ENCODE assay signal across 9 cellular contexts in the genomic region with DNA sequence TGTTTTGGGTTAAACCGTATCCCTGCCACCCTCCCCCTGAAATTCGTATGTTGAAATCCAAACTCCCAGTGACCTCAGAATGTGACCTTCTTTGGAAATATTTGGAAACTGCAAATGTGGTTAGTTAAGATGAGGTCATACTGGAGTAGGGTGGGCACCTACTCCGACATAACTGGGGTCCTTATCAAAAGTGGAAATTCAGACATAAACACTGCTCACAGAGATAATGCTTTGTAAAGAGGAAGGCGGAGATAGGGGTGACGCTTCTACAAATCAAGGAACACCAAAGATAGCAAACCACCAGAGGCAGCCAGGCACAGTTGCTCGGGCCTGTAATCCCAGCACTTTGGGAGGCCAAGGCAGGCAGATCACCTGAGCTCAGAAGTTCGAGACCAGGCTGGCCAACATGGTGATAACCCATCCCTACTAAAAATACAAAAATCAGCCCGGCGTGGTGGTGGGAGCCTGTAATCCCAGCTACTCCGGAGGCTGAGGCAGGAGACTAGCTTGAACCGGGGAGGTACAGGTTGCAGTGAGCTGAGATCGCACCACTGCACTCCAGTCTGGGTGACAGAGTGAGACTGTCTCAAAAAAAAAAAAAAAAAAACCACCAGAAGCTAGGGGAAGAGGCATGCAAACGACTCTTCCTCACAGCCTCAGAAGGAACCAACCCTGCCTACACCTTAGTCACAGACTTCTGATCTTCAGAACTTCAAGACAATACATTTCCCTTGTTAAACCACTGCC. TPM values are rescaled to one million over a fixed set of nuclear protein-coding genes. Genes with fewer than 3 reads are reported as not detected.
DNase-seq lines count a peak whose midpoint lies in the region; ATAC-seq and TF ChIP-seq lines count a peak whose summit lies in the region.
"Had no signal": no experiment of that assay in that cellular context is flagged by ENCODE, and none has a peak within 500 bp of the region (broad histone marks: within the 10 kb centered on the region; RNA-seq: fewer than 3 reads in every experiment).

No MANE protein-coding gene starts in this region.

- H3K27me3 ChIP-seq in HL-60 (ENCODE audit: insufficient read depth, poor library complexity, severe bottlenecking) (no peaks in the 10 kb centered on the region), left ventricle myocardium inferior (ENCODE audit: low read depth) (no peaks in the 10 kb centered on the region)
- H3K27me3 ChIP-seq: BLaER1 treated with 17β-estradiol and CSF1 and Interleukin-3, amounts not matched to agents 10 nM and 100 nM had no signal

- no peak for TF ChIP-seq CTCF in HL-60 (IDR thresholded peaks at IDR 0.05; ENCODE audit: insufficient read depth, low read length)
- TF ChIP-seq CTCF in omental fat pad (IDR thresholded peaks at IDR 0.05): no peak
- TF ChIP-seq CTCF in left ventricle myocardium inferior (IDR thresholded peaks at IDR 0.05; ENCODE audit: borderline replicate concordance): no peak

- peak; percentile 47 for ATAC-seq in omental fat pad (ENCODE audit: low FRiP score)

- no peaks in the 10 kb centered on the region for H3K36me3 Mint-ChIP-seq in activated T-helper 1 cell treated with anti-CD3 and anti-CD28 coated beads, Interleukin-12 subunit alpha, Interleukin-12 subunit beta, Interleukin-2, Interleukin-4 antibody, amounts not matched to agents 30 ng/mL and 10 ng/mL and 1 ng/mL, durations not matched to agents 14 hours and 24 hours and 36 hours (ENCODE audit: low read depth)

- no peaks in the 10 kb centered on the region for H3K36me3 ChIP-seq in left ventricle myocardium inferior
- H3K36me3 ChIP-seq: BLaER1 treated with 17β-estradiol and CSF1 and Interleukin-3, amounts not matched to agents 10 nM and 100 nM had no signal

- H3K9me3 ChIP-seq in left ventricle myocardium inferior (replicated peaks): no peaks in the 10 kb centered on the region

- intact Hi-C loops in activated T-helper 1 cell treated with anti-CD3 and anti-CD28 coated beads, Interleukin-12 subunit alpha, Interleukin-12 subunit beta, Interleukin-2, Interleukin-4 antibody, amounts not matched to agents 30 ng/mL and 10 ng/mL and 1 ng/mL, durations not matched to agents 14 hours and 24 hours and 36 hours (cut with micrococcal nuclease): loop anchor here (1.0 kb wide), 4 partner anchors 17 to 40 kb away; no protein-coding TSS in a partner anchor
- intact Hi-C loops in left ventricle myocardium inferior (cut with micrococcal nuclease): no loop called here

- peak overlapping the region; percentile 71 for H3K27ac Mint-ChIP-seq in activated T-helper 1 cell treated with anti-CD3 and anti-CD28 coated beads, Interleukin-12 subunit alpha, Interleukin-12 subunit beta, Interleukin-2, Interleukin-4 antibody, amounts not matched to agents 30 ng/mL and 10 ng/mL and 1 ng/mL, durations not matched to agents 14 hours and 24 hours and 36 hours

- H3K4me1 Mint-ChIP-seq in activated T-helper 1 cell treated with anti-CD3 and anti-CD28 coated beads, Interleukin-12 subunit alpha, Interleukin-12 subunit beta, Interleukin-2, Interleukin-4 antibody, amounts not matched to agents 30 ng/mL and 10 ng/mL and 1 ng/mL, durations not matched to agents 14 hours and 24 hours and 36 hours (ENCODE audit: low read depth): peaks cover 62% of the 10 kb centered on the region

- H3K4me3 Mint-ChIP-seq in activated T-helper 1 cell treated with anti-CD3 and anti-CD28 coated beads, Interleukin-12 subunit alpha, Interleukin-12 subunit beta, Interleukin-2, Interleukin-4 antibody, amounts not matched to agents 30 ng/mL and 10 ng/mL and 1 ng/mL, durations not matched to agents 14 hours and 24 hours and 36 hours: peak overlapping the region; percentile 37

- H3K27ac ChIP-seq in HL-60 (replicated peaks) (peak overlapping the region; percentile 50), left ventricle myocardium inferior (replicated peaks) (no peak overlapping the region)

- no peak overlapping the region for H3K4me3 ChIP-seq in HL-60 (replicated peaks; ENCODE audit: insufficient read depth, low read length)
- H3K4me3 ChIP-seq in left ventricle myocardium inferior: no peak overlapping the region
- H3K4me3 ChIP-seq: BLaER1 treated with 17β-estradiol and CSF1 and Interleukin-3, amounts not matched to agents 10 nM and 100 nM had no signal

- peak; percentile 36 for DNase-seq in stimulated activated CD4-positive, alpha-beta T cell treated with anti-CD3 and anti-CD28 coated beads, Interleukin-15, amount 100 ng/mL, for 24 hours
- DNase-seq in stimulated activated CD4-positive, alpha-beta T cell treated with anti-CD3 and anti-CD28 coated beads, Interleukin-12 subunit alpha, Interleukin-12 subunit beta, amount 100 ng/mL, for 4 hours: no peak
- DNase-seq in HL-60 (ENCODE audit: low read depth in 1 of 2, low spot score in 1 of 2) (peak; percentile 33 to 56), omental fat pad (ENCODE audit: low spot score) (no peak), left ventricle myocardium inferior (no peak), NCI-H2171 (lab: John Stamatoyannopoulos, UW) (no peak), NCI-H128 (lab: John Stamatoyannopoulos, UW; ENCODE audit: unreplicated experiment) (no peak)
- DNase-seq in activated T-helper 1 cell treated with anti-CD3 and anti-CD28 coated beads, Interleukin-12 subunit alpha, Interleukin-12 subunit beta, Interleukin-2, Interleukin-4 antibody, amounts not matched to agents 30 ng/mL and 10 ng/mL and 1 ng/mL, durations not matched to agents 14 hours and 24 hours and 36 hours (ENCODE audit: low spot score): peak; percentile 21

- no peaks in the 10 kb centered on the region for H3K27me3 Mint-ChIP-seq in activated T-helper 1 cell treated with anti-CD3 and anti-CD28 coated beads, Interleukin-12 subunit alpha, Interleukin-12 subunit beta, Interleukin-2, Interleukin-4 antibody, amounts not matched to agents 30 ng/mL and 10 ng/mL and 1 ng/mL, durations not matched to agents 14 hours and 24 hours and 36 hours (ENCODE audit: insufficient read depth)

- H3K4me1 ChIP-seq in left ventricle myocardium inferior: peaks cover 16% of the 10 kb centered on the region

- no peaks in the 10 kb centered on the region for H3K9me3 Mint-ChIP-seq in activated T-helper 1 cell treated with anti-CD3 and anti-CD28 coated beads, Interleukin-12 subunit alpha, Interleukin-12 subunit beta, Interleukin-2, Interleukin-4 antibody, amounts not matched to agents 30 ng/mL and 10 ng/mL and 1 ng/mL, durations not matched to agents 14 hours and 24 hours and 36 hours

RNA-seq across cellular contexts. Expression of a gene that starts 51.1 kb away (rescaled TPM):
- 102 and 104 TPM in 2 replicates for total RNA-seq in activated T-helper 1 cell treated with anti-CD3 and anti-CD28 coated beads, Interleukin-12 subunit alpha, Interleukin-12 subunit beta, Interleukin-2, Interleukin-4 antibody, amounts not matched to agents 30 ng/mL and 10 ng/mL and 1 ng/mL, durations not matched to agents 14 hours and 24 hours and 36 hours
- total RNA-seq in omental fat pad (100 to 1,000 TPM in 3 of 4 donors, 10 to 100 TPM in 1; 77.7 to 140 (median 134) TPM), left ventricle myocardium inferior (41.3 TPM)

Comparison
In these comparisons a context has a peak if more than half of its experiments do, and no peak if none do; other contexts are left out.
1. DNase-seq: peak in stimulated activated CD4-positive, alpha-beta T cell treated with anti-CD3 and anti-CD28 coated beads, Interleukin-15, amount 100 ng/mL, for 24 hours (single experiment), HL-60 (2 of 2) and activated T-helper 1 cell treated with anti-CD3 and anti-CD28 coated beads, Interleukin-12 subunit alpha, Interleukin-12 subunit beta, Interleukin-2, Interleukin-4 antibody, amounts not matched to agents 30 ng/mL and 10 ng/mL and 1 ng/mL, durations not matched to agents 14 hours and 24 hours and 36 hours (single experiment); none in stimulated activated CD4-positive, alpha-beta T cell treated with anti-CD3 and anti-CD28 coated beads, Interleukin-12 subunit alpha, Interleukin-12 subunit beta, amount 100 ng/mL, for 4 hours (single experiment), omental fat pad (single experiment), left ventricle myocardium inferior (single experiment), NCI-H2171 (single experiment) and NCI-H128 (single experiment).